In genomic region chr19:43692364-43692763, GRCh38 we compare ENCODE assay signal across 34 cellular contexts. TPM values are rescaled to one million over a fixed set of nuclear protein-coding genes. Genes with fewer than 3 reads are reported as not detected.
"Had no signal": no experiment of that assay in that cellular context is flagged by ENCODE, and none has a peak within 500 bp of the region (broad histone marks: within the 10 kb centered on the region; RNA-seq: fewer than 3 reads in every experiment).

No MANE protein-coding gene starts in this region.

- H3K4me1 ChIP-seq: ascending aorta, breast epithelium, colonic mucosa, esophagus squamous epithelium, gastroesophageal sphincter had no signal

- H3K9me3 ChIP-seq: colonic mucosa had no signal

- H3K36me3 ChIP-seq: ascending aorta, breast epithelium, cardiac muscle cell, colonic mucosa, esophagus squamous epithelium, gastroesophageal sphincter, heart right ventricle had no signal

- H3K27me3 ChIP-seq: ascending aorta, breast epithelium, cardiac muscle cell, colonic mucosa, dorsolateral prefrontal cortex, heart right ventricle had no signal

- DNase-seq: activated CD4-positive, alpha-beta memory T cell treated with anti-CD3 and anti-CD28 coated beads, Interleukin-2, amount 10 ng/mL, durations not matched to agents 7 days and 5 days; activated CD4-positive, alpha-beta T cell treated with anti-CD3 and anti-CD28 coated beads for 4 hours; activated CD4-positive, alpha-beta T cell treated with anti-CD3 and anti-CD28 coated beads, Interleukin-2, amount 10 ng/mL, durations not matched to agents 7 days and 5 days; activated CD4-positive, alpha-beta T cell treated with anti-CD3 and anti-CD28 coated beads, Interleukin-2, amount 50 U/mL, for 4 hours; activated CD4-positive, CD25-positive, alpha-beta regulatory T cell; activated CD4-positive, CD25-positive, alpha-beta regulatory T cell treated with anti-CD3 and anti-CD28 coated beads, Interleukin-2, amount 50 U/mL, for 72 hours; activated CD8-positive, alpha-beta memory T cell treated with anti-CD3 and anti-CD28 coated beads, Interleukin-2, amount 50 U/mL, for 48 hours; activated gamma-delta T cell; activated naive CD4-positive, alpha-beta T cell; activated naive CD4-positive, alpha-beta T cell treated with anti-CD3 and anti-CD28 coated beads, Interleukin-2, amount 10 ng/mL, durations not matched to agents 7 days and 5 days; activated naive CD8-positive, alpha-beta T cell treated with anti-CD3 and anti-CD28 coated beads, Interleukin-2, amount 10 ng/mL, durations not matched to agents 7 days and 5 days; activated T-cell treated with anti-CD3 and anti-CD28 coated beads for 4 hours; activated T-cell treated with anti-CD3 and anti-CD28 coated beads, Interleukin-2, amount 50 U/mL, for 24 hours; activated T-cell treated with anti-CD3 and anti-CD28 coated beads, Interleukin-2, amount 50 U/mL, for 72 hours; central memory CD4-positive, alpha-beta T cell; cerebellar nuclear complex; colonic mucosa; dorsolateral prefrontal cortex; effector memory CD4-positive, alpha-beta T cell; erythroblast; esophagus squamous epithelium; foreskin melanocyte; heart right ventricle; T-helper 2 cell had no signal

- H3K4me3 ChIP-seq: ascending aorta, breast epithelium, cardiac muscle cell, colonic mucosa, dorsolateral prefrontal cortex, esophagus squamous epithelium, gastroesophageal sphincter, heart right ventricle had no signal

- H3K27ac ChIP-seq: ascending aorta, breast epithelium, cardiac muscle cell, colonic mucosa, dorsolateral prefrontal cortex, esophagus squamous epithelium, gastroesophageal sphincter had no signal

- H3K4me3 Mint-ChIP-seq: activated CD4-positive, alpha-beta memory T cell treated with anti-CD3 and anti-CD28 coated beads, Interleukin-2, amount 10 ng/mL, durations not matched to agents 7 days and 5 days; activated CD4-positive, alpha-beta T cell treated with anti-CD3 and anti-CD28 coated beads, Interleukin-2, amount 10 ng/mL, durations not matched to agents 7 days and 5 days; activated naive CD4-positive, alpha-beta T cell treated with anti-CD3 and anti-CD28 coated beads, Interleukin-2, amount 10 ng/mL, durations not matched to agents 7 days and 5 days; activated naive CD8-positive, alpha-beta T cell treated with anti-CD3 and anti-CD28 coated beads, Interleukin-2, amount 10 ng/mL, durations not matched to agents 7 days and 5 days; activated T-cell treated with anti-CD3 and anti-CD28 coated beads, Interleukin-2, amount 50 U/mL, for 24 hours; activated T-cell treated with anti-CD3 and anti-CD28 coated beads, Interleukin-2, amount 50 U/mL, for 72 hours; brain had no signal

- ATAC-seq: activated naive CD4-positive, alpha-beta T cell treated with anti-CD3 and anti-CD28 coated beads, Interleukin-2, amount 50 U/mL, for 72 hours; activated T-cell treated with anti-CD3 and anti-CD28 coated beads, Interleukin-2, amount 50 U/mL, for 72 hours; gastroesophageal sphincter; heart right ventricle had no signal

- H3K27ac Mint-ChIP-seq: activated CD4-positive, alpha-beta memory T cell treated with anti-CD3 and anti-CD28 coated beads, Interleukin-2, amount 10 ng/mL, durations not matched to agents 7 days and 5 days; activated CD4-positive, alpha-beta T cell treated with anti-CD3 and anti-CD28 coated beads, Interleukin-2, amount 10 ng/mL, durations not matched to agents 7 days and 5 days; activated naive CD4-positive, alpha-beta T cell treated with anti-CD3 and anti-CD28 coated beads, Interleukin-2, amount 10 ng/mL, durations not matched to agents 7 days and 5 days; activated naive CD4-positive, alpha-beta T cell treated with anti-CD3 and anti-CD28 coated beads, Interleukin-2, amount 50 U/mL, for 72 hours; activated naive CD8-positive, alpha-beta T cell treated with anti-CD3 and anti-CD28 coated beads, Interleukin-2, amount 10 ng/mL, durations not matched to agents 7 days and 5 days; activated T-cell treated with anti-CD3 and anti-CD28 coated beads, Interleukin-2, amount 50 U/mL, for 24 hours; activated T-cell treated with anti-CD3 and anti-CD28 coated beads, Interleukin-2, amount 50 U/mL, for 72 hours; brain had no signal

- H3K4me1 Mint-ChIP-seq: activated CD4-positive, alpha-beta memory T cell treated with anti-CD3 and anti-CD28 coated beads, Interleukin-2, amount 10 ng/mL, durations not matched to agents 7 days and 5 days; activated CD4-positive, alpha-beta T cell treated with anti-CD3 and anti-CD28 coated beads, Interleukin-2, amount 10 ng/mL, durations not matched to agents 7 days and 5 days; activated naive CD4-positive, alpha-beta T cell treated with anti-CD3 and anti-CD28 coated beads, Interleukin-2, amount 10 ng/mL, durations not matched to agents 7 days and 5 days; activated naive CD8-positive, alpha-beta T cell treated with anti-CD3 and anti-CD28 coated beads, Interleukin-2, amount 10 ng/mL, durations not matched to agents 7 days and 5 days had no signal

- H3K36me3 Mint-ChIP-seq: activated naive CD8-positive, alpha-beta T cell treated with anti-CD3 and anti-CD28 coated beads, Interleukin-2, amount 10 ng/mL, durations not matched to agents 7 days and 5 days; brain had no signal

RNA-seq across cellular contexts. Expression of gene IRGC, which starts 23.5 kb away (rescaled TPM):
- total RNA-seq: activated CD4-positive, alpha-beta memory T cell treated with anti-CD3 and anti-CD28 coated beads, Interleukin-2, amount 10 ng/mL, durations not matched to agents 7 days and 5 days; activated CD4-positive, alpha-beta T cell treated with anti-CD3 and anti-CD28 coated beads, Interleukin-2, amount 10 ng/mL, durations not matched to agents 7 days and 5 days; activated naive CD4-positive, alpha-beta T cell treated with anti-CD3 and anti-CD28 coated beads, Interleukin-2, amount 50 U/mL, for 72 hours; activated naive CD8-positive, alpha-beta T cell treated with anti-CD3 and anti-CD28 coated beads, Interleukin-2, amount 10 ng/mL, durations not matched to agents 7 days and 5 days; activated T-cell treated with anti-CD3 and anti-CD28 coated beads, Interleukin-2, amount 50 U/mL, for 72 hours; ascending aorta; breast epithelium; cardiac muscle cell; colonic mucosa; dorsolateral prefrontal cortex; esophagus squamous epithelium; fibroblast of lung; fibroblast of villous mesenchyme; gastroesophageal sphincter; glomerular endothelial cell; heart right ventricle; T-helper 1 cell treated with Interleukin-12 subunit alpha and Interleukin-12 subunit beta and Interleukin-4 antibody, amounts not matched to agents 30 ng/mL and 1 ng/mL, for 36 hours had no signal
